Comparison of ENCODE assay signal across 9 cellular contexts in genomic region chr5:115246361-115246991, GRCh38. TPM values are rescaled to one million over a fixed set of nuclear protein-coding genes. Genes with fewer than 3 reads are reported as not detected.
DNase-seq lines count a peak whose midpoint lies in the region; ATAC-seq, FAIRE-seq and TF ChIP-seq lines count a peak whose summit lies in the region.
"Had no signal": no experiment of that assay in that cellular context is flagged by ENCODE, and none has a peak within 500 bp of the region (broad histone marks: within the 10 kb centered on the region; RNA-seq: fewer than 3 reads in every experiment).

No MANE protein-coding gene starts in this region.

- TF ChIP-seq POLR2A in A549 (IDR thresholded peaks at IDR 0.05; ENCODE audit: low read length) (no peak), body of pancreas (IDR thresholded peaks at IDR 0.05) (no peak)

- POLR2A ChIA-PET in A549 (lab: Yijun Ruan, JAX): no interaction called here

- H3K4me3 ChIP-seq in A549: no peak overlapping the region
- H3K4me3 ChIP-seq in body of pancreas: no peak overlapping the region
- H3K4me3 ChIP-seq: HAP-1 had no signal

- H3K27me3 ChIP-seq in body of pancreas: no peaks in the 10 kb centered on the region

- H3K9me3 ChIP-seq in A549: peaks cover 3% of the 10 kb centered on the region; the same call in 1 of the 3 replicates
- no peaks in the 10 kb centered on the region for H3K9me3 ChIP-seq in body of pancreas
- H3K9me3 ChIP-seq: HAP-1 had no signal

- peak; percentile 86 for FAIRE-seq in A549 (lab: Jason Lieb, UNC)

- no peak for TF ChIP-seq EP300 in A549 (IDR thresholded peaks at IDR 0.05)

- TF ChIP-seq CTCF in A549 (IDR thresholded peaks at IDR 0.05): peak; percentile 82
- peak; percentile 59 for TF ChIP-seq CTCF in GM12873 (IDR thresholded peaks at IDR 0.05; ENCODE audit: insufficient read depth, low read depth, low read length, missing control alignments)
- peak; percentile 58 to 82 (median 77) for TF ChIP-seq CTCF in body of pancreas (IDR thresholded peaks at IDR 0.05)

- DNase-seq in A549 (ENCODE audit: low read depth in 1 of 2, low spot score in 1 of 2) (peak; percentile 23 to 33), NCI-H2227 (lab: John Stamatoyannopoulos, UW; ENCODE audit: unreplicated experiment) (peak; percentile 52), body of pancreas (no peak), left colon (no peak), NK-92 (lab: John Stamatoyannopoulos, UW; ENCODE audit: unreplicated experiment) (no peak), ecto neural progenitor cell (ENCODE audit: low spot score) (no peak)

- peak; percentile 73 to 87; a peak in 5 of 6 replicates for ATAC-seq in A549
- peak; percentile 60 for ATAC-seq in HG02852 (IDR thresholded peaks at IDR 0.05; ENCODE audit: unreplicated experiment)
- peak; percentile 53 for ATAC-seq in body of pancreas
- peak; percentile 75 for ATAC-seq in left colon

- H3K4me1 ChIP-seq in A549 (no peaks in the 10 kb centered on the region), body of pancreas (peaks cover 25% of the 10 kb centered on the region)
- H3K4me1 ChIP-seq: HAP-1 had no signal

- peak; percentile 82 to 83 for TF ChIP-seq RAD21 in A549 (conservative IDR thresholded peaks at IDR 0.05 in 1 of 2, IDR thresholded peaks at IDR 0.05 in 1 of 2)

- no peaks in the 10 kb centered on the region for H3K36me3 ChIP-seq in body of pancreas (replicated peaks in 1 of 2; ENCODE audit: insufficient read depth in 1 of 2, low read depth in 2 of 2)
- H3K36me3 ChIP-seq: HAP-1 had no signal

- no peak overlapping the region for H3K27ac ChIP-seq in A549
- no peak overlapping the region for H3K27ac ChIP-seq in body of pancreas

- no peak overlapping the region for H3K4me2 ChIP-seq in A549

- intact Hi-C loops in body of pancreas (cut with DNase I): loop anchor here (10.0 kb wide), 1 partner anchor 152 kb away; no protein-coding TSS in a partner anchor
- intact Hi-C loops in left colon (cut with DNase I, micrococcal nuclease): loop anchor here in 1 of 2 donors (5.0 kb wide), 1 partner anchor 149 kb away; no protein-coding TSS in a partner anchor

- CTCF ChIA-PET in A549 (lab: Yijun Ruan, JAX): interaction anchor here (0.7 to 2.0 kb wide), 7 partner anchors 12 to 796 kb away, joined by 3 to 8 read pairs (median 4); partner anchors contain the start of gene CCDC112

- WGBS in A549 (ENCODE audit: missing lambda C conversion rate): 29% methylated on average over 3 of the region's 3 CpGs
- 13 to 14% methylated on average over 3 of the region's 3 CpGs for WGBS in body of pancreas, 2 donors

TF ChIP-seq in A549, 52 proteins besides CTCF, POLR2A, EP300 and RAD21:
- no peak for TF ChIP-seq FOSB (CRISPR knock-in tag; IDR thresholded peaks at IDR 0.05)
- peak; percentile 71 for TF ChIP-seq SMC3 (IDR thresholded peaks at IDR 0.05)
- TF ChIP-seq CEBPB (IDR thresholded peaks at IDR 0.05): peak in 1 of 2 experiments; percentile 49; a peak in 1 of 4 replicates
- TF ChIP-seq NPAS2 (CRISPR knock-in tag; IDR thresholded peaks at IDR 0.05; ENCODE audit: borderline replicate concordance): no peak

RNA-seq across cellular contexts. Expression of gene PGGT1B, which starts 16.2 kb away (rescaled TPM):
- 6.7 and 9.5 TPM in 2 replicates for polyA plus RNA-seq in A549 (2011; rRNA removed)
- 0.82 and 0.96 TPM in 2 replicates for polyA plus RNA-seq in A549 (2012; cell fraction: cytosol; rRNA removed)
- 0.60 and 1.5 TPM in 2 replicates for polyA plus RNA-seq in A549 (2012; cell fraction: nucleus; rRNA removed)
- polyA plus RNA-seq in A549 (2017; fragmentation: RNase III; extraction: RNeasy Plus Mini Kit Qiagen cat#74134 plus additional on column Dnase treatment): 15.5 to 17.0 TPM (median 15.9 TPM) in 3 replicates
- polyA minus RNA-seq in A549 (2011; rRNA and poly(A)+ RNA removed): 17.0 and 17.5 TPM in 2 replicates
- total RNA-seq in body of pancreas: 10 to 100 TPM in 1 of 2 donors, 1 to 10 TPM in 1; 5.6 to 10.9 TPM
- 10 to 100 TPM; 69.7 to 89.4 TPM for total RNA-seq in left colon

RNA-seq across cellular contexts. Expression of gene CCDC112, which starts 50.0 kb away (rescaled TPM):
- polyA plus RNA-seq in A549 (2011; rRNA removed) (3.5 and 8.6 TPM in 2 replicates), A549 (2017; fragmentation: RNase III; extraction: RNeasy Plus Mini Kit Qiagen cat#74134 plus additional on column Dnase treatment) (5.8 to 7.1 TPM (median 6.4 TPM) in 3 replicates)
- 1.6 and 1.7 TPM in 2 replicates for polyA plus RNA-seq in A549 (2012; cell fraction: cytosol; rRNA removed)
- polyA plus RNA-seq in A549 (2012; cell fraction: nucleus; rRNA removed): 1.2 and 1.5 TPM in 2 replicates
- 0.44 and 0.45 TPM in 2 replicates for polyA minus RNA-seq in A549 (2011; rRNA and poly(A)+ RNA removed)
- total RNA-seq in body of pancreas (10 to 100 TPM; 10.1 to 20.1 TPM), left colon (10 to 100 TPM in 1 of 2 donors, 1 to 10 TPM in 1; 8.4 to 10.8 TPM)

Comparison
In these comparisons a context has a peak if more than half of its experiments do, and no peak if none do; other contexts are left out.
1. DNase-seq: peak in A549 (2 of 2) and NCI-H2227 (single experiment); none in body of pancreas (0 of 4), left colon (0 of 2), NK-92 (single experiment) and ecto neural progenitor cell (single experiment).
2. RNA of gene PGGT1B, which starts 16.2 kb away (total RNA-seq): 69.7 to 89.4 TPM in left colon; 5.6 to 10.9 TPM in body of pancreas; every median in the first group is over 4 times any median in the second.
3. Peak in every context shown above with its lines, with median percentiles within 50 percentile points of each other: ATAC-seq and CTCF ChIP-seq.